Comparison of ENCODE assay signal across 8 cellular contexts in genomic region chr10:63465293-63466167, GRCh38. TPM values are rescaled to one million over a fixed set of nuclear protein-coding genes. Genes with fewer than 3 reads are reported as not detected.
DNase-seq lines count a peak whose midpoint lies in the region; ATAC-seq, FAIRE-seq and TF ChIP-seq lines count a peak whose summit lies in the region.

Gene JMJD1C, minus strand, starts transcription at chr10:63465977. Its CDS starts 315 bp downstream, at chr10:63465662.

- peak; percentile 91 to 97 (median 94) for ATAC-seq in heart right ventricle

- peak; percentile 90 for DNase-seq in GM06990 (ENCODE audit: extremely low read depth, insufficient read length)
- peak; percentile 2 for DNase-seq in GOT3 (lab: John Stamatoyannopoulos, UW)
- DNase-seq in LoVo (ENCODE audit: low spot score): peak; percentile 76
- DNase-seq in T-helper 1 cell: peak; percentile 24 to 54 (median 47)
- peak; percentile 78 to 84 (median 80) for DNase-seq in adrenal gland
- DNase-seq in heart right ventricle: peak; percentile 76 to 84
- peak; percentile 94 for DNase-seq in posterior vena cava (ENCODE audit: low spot score)
- DNase-seq in urothelium cell line (ENCODE audit: low spot score): peak; percentile 88

- intact Hi-C loops in adrenal gland (cut with DNase I): loop anchor here in 1 of 2 donors (10.0 kb wide), 2 partner anchors 159 to 251 kb away; no protein-coding TSS in a partner anchor
- intact Hi-C loops in heart right ventricle (cut with DNase I): loop anchor here in 9 of 10 donors (1.0 to 10.0 kb wide), 16 partner anchors 49 to 252 kb away; partner anchors contain the start of gene REEP3 (in 5 of the 9)
- intact Hi-C loops in posterior vena cava (cut with DNase I): loop anchor here in 1 of 2 donors (10.0 kb wide), 2 partner anchors 59 to 249 kb away; partner anchors contain the start of gene REEP3

- H3K4me1 ChIP-seq in adrenal gland (replicated peaks in 1 of 2) (peaks cover 0 to 26% of the 10 kb centered on the region in 2 donors), heart right ventricle (peaks cover 0 to 40% (median 28%) of the 10 kb centered on the region in 9 donors)

- TF ChIP-seq CTCF in GM06990 (IDR thresholded peaks at IDR 0.05; ENCODE audit: insufficient read depth, low read length, poor library complexity, severe bottlenecking): peak; percentile 23
- TF ChIP-seq CTCF in adrenal gland (IDR thresholded peaks at IDR 0.05): peak in 1 of 6 experiments; percentile 14
- peak in 1 of 9 donors; percentile 9 for TF ChIP-seq CTCF in heart right ventricle (IDR thresholded peaks at IDR 0.05)

- H3K27ac ChIP-seq in adrenal gland (peak within 1 kb of the TSS; percentile 53 to 94 (median 91)), heart right ventricle (peak within 1 kb of the TSS; percentile 73 to 97 (median 93))

- H3K27me3 ChIP-seq in GM06990 (replicated peaks; ENCODE audit: control insufficient read depth, insufficient read depth, low read length) (no peaks in the 10 kb centered on the region), adrenal gland (no peaks in the 10 kb centered on the region), heart right ventricle (no peaks in the 10 kb centered on the region)

- H3K36me3 ChIP-seq in GM06990 (ENCODE audit: control insufficient read depth, insufficient read depth, low read length) (no peaks in the 10 kb centered on the region), adrenal gland (replicated peaks in 1 of 2) (no peaks in the 10 kb centered on the region), heart right ventricle (no peaks in the 10 kb centered on the region)

- H3K4me3 ChIP-seq in GM06990 (replicated peaks; ENCODE audit: low read depth, low read length) (peak within 1 kb of the TSS; percentile 92), adrenal gland (peak within 1 kb of the TSS; percentile 39 to 86 (median 80)), heart right ventricle (peak within 1 kb of the TSS; percentile 77 to 86 (median 84))

- no peaks in the 10 kb centered on the region for H3K9me3 ChIP-seq in adrenal gland (replicated peaks in 1 of 3)
- peaks cover 0 to 10% (median 0%) of the 10 kb centered on the region in 11 donors for H3K9me3 ChIP-seq in heart right ventricle

- peak; percentile 81 to 83 for TF ChIP-seq POLR2A in adrenal gland (IDR thresholded peaks at IDR 0.05)

- WGBS in adrenal gland, 4 donors: 0 to 4% (median 0%) methylated on average over 10 to 104 of the region's 104 CpGs
- WGBS in heart right ventricle, 2 donors: 0% methylated on average over 104 of the region's 104 CpGs

- FAIRE-seq in urothelium cell line (lab: Jason Lieb, UNC): peak; percentile 50

RNA-seq across cellular contexts. Expression of gene JMJD1C, which starts in this region (rescaled TPM):
- total RNA-seq in adrenal gland (100 to 1,000 TPM in 2 of 8 donors, 10 to 100 TPM in 6; 36.0 to 124 (median 57.2) TPM), heart right ventricle (10 to 100 TPM; 30.9 to 51.9 (median 39.2) TPM), posterior vena cava (10 to 100 TPM; 84.1 to 91.1 TPM)
- polyA plus RNA-seq in adrenal gland (10 to 100 TPM; 36.1 to 64.4 (median 48.1) TPM), heart right ventricle (10 to 100 TPM; 14.4 to 70.4 TPM)

Comparison
In these comparisons a context has a peak if more than half of its experiments do, and no peak if none do; other contexts are left out.
1. Peak in every context shown above with its lines: DNase-seq, ATAC-seq, H3K4me3 ChIP-seq and H3K27ac ChIP-seq.
2. DNase-seq: peak in every context shown above with its lines; median percentile 94 in posterior vena cava; 90 in GM06990; 88 in urothelium cell line; 80 in adrenal gland; 80 in heart right ventricle; 76 in LoVo; 47 in T-helper 1 cell; 2 in GOT3.